In genomic region chr5:143547342-143547741, GRCh38 we compare ENCODE assay signal across 1 cellular context.
TF ChIP-seq lines count a peak whose summit lies in the region.

No MANE protein-coding gene starts in this region.

TF ChIP-seq in HepG2, 621 proteins besides CTCF, POLR2A, EP300 and RAD21 (continued from another document and continues in another):
- TF ChIP-seq, protein P1, sequence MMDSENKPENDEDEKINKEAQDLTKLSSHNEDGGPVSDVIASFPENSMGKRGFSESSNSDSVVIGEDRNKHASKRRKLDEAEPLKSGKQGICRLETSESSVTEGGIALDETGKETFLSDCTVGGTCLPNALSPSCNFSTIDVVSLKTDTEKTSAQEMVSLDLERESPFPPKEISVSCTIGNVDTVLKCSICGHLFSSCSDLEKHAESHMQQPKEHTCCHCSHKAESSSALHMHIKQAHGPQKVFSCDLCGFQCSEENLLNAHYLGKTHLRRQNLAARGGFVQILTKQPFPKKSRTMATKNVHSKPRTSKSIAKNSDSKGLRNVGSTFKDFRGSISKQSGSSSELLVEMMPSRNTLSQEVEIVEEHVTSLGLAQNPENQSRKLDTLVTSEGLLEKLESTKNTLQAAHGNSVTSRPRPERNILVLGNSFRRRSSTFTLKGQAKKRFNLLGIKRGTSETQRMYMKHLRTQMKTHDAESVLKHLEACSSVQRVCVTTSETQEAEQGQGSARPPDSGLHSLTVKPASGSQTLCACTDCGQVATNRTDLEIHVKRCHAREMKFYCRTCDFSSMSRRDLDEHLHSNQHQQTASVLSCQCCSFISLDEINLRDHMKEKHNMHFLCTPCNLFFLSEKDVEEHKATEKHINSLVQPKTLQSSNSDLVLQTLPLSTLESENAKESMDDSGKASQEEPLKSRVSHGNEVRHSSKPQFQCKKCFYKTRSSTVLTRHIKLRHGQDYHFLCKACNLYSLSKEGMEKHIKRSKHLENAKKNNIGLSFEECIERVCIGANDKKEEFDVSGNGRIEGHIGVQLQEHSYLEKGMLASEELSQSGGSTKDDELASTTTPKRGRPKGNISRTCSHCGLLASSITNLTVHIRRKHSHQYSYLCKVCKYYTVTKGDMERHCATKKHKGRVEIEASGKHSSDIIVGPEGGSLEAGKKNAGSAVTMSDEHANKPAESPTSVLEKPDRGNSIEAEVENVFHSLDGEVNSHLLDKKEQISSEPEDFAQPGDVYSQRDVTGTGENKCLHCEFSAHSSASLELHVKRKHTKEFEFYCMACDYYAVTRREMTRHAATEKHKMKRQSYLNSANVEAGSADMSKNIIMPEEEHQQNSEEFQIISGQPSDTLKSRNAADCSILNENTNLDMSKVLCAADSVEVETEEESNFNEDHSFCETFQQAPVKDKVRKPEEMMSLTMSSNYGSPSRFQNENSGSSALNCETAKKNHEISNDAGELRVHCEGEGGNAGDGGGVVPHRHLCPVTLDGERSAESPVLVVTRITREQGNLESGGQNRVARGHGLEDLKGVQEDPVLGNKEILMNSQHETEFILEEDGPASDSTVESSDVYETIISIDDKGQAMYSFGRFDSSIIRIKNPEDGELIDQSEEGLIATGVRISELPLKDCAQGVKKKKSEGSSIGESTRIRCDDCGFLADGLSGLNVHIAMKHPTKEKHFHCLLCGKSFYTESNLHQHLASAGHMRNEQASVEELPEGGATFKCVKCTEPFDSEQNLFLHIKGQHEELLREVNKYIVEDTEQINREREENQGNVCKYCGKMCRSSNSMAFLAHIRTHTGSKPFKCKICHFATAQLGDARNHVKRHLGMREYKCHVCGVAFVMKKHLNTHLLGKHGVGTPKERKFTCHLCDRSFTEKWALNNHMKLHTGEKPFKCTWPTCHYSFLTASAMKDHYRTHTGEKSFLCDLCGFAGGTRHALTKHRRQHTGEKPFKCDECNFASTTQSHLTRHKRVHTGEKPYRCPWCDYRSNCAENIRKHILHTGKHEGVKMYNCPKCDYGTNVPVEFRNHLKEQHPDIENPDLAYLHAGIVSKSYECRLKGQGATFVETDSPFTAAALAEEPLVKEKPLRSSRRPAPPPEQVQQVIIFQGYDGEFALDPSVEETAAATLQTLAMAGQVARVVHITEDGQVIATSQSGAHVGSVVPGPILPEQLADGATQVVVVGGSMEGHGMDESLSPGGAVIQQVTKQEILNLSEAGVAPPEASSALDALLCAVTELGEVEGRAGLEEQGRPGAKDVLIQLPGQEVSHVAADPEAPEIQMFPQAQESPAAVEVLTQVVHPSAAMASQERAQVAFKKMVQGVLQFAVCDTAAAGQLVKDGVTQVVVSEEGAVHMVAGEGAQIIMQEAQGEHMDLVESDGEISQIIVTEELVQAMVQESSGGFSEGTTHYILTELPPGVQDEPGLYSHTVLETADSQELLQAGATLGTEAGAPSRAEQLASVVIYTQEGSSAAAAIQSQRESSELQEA (CRISPR knock-in tag; IDR thresholded peaks at IDR 0.05; ENCODE audit: not compliant biosample characterization), result no peak
- TF ChIP-seq GLMP (CRISPR knock-in tag; IDR thresholded peaks at IDR 0.05; ENCODE audit: borderline replicate concordance) (no peak), RARA (CRISPR knock-in tag; IDR thresholded peaks at IDR 0.05) (peak; percentile 98), SOX5 (CRISPR knock-in tag; IDR thresholded peaks at IDR 0.05; ENCODE audit: borderline replicate concordance) (peak; percentile 99), KLF16 (CRISPR knock-in tag; IDR thresholded peaks at IDR 0.05) (peak in 1 of 2 experiments; percentile 60; a peak in 2 of 4 replicates), ZNF18 (CRISPR knock-in tag; IDR thresholded peaks at IDR 0.05; ENCODE audit: insufficient replicate concordance) (no peak), ZNF12 (CRISPR knock-in tag; IDR thresholded peaks at IDR 0.05) (no peak), FOXC1 (CRISPR knock-in tag; IDR thresholded peaks at IDR 0.05; ENCODE audit: borderline replicate concordance) (no peak), ZNF776 (CRISPR knock-in tag; IDR thresholded peaks at IDR 0.05) (no peak), RAD51 (IDR thresholded peaks at IDR 0.05; ENCODE audit: borderline replicate concordance) (no peak), ZNF720 (CRISPR knock-in tag; IDR thresholded peaks at IDR 0.05) (no peak), ZNF3 (CRISPR knock-in tag; IDR thresholded peaks at IDR 0.05) (no peak), ELF1 (CRISPR knock-in tag; IDR thresholded peaks at IDR 0.05) (no peak), PCBP1 (IDR thresholded peaks at IDR 0.05; ENCODE audit: borderline replicate concordance, low read depth, low read length) (no peak), ZZZ3 (CRISPR knock-in tag; IDR thresholded peaks at IDR 0.05; ENCODE audit: borderline replicate concordance) (no peak), ZNF510 (CRISPR knock-in tag; IDR thresholded peaks at IDR 0.05; ENCODE audit: low read depth) (no peak), SP140L (CRISPR knock-in tag; IDR thresholded peaks at IDR 0.05; ENCODE audit: borderline replicate concordance) (no peak), NFIB (CRISPR knock-in tag; IDR thresholded peaks at IDR 0.05; ENCODE audit: borderline replicate concordance) (no peak), NFE2L2 (IDR thresholded peaks at IDR 0.05; ENCODE audit: low read length) (no peak), ZNF530 (CRISPR knock-in tag; IDR thresholded peaks at IDR 0.05; ENCODE audit: low read depth) (no peak), ZFAT (CRISPR knock-in tag; conservative IDR thresholded peaks at IDR 0.05) (no peak), ZNF570 (CRISPR knock-in tag; IDR thresholded peaks at IDR 0.05; ENCODE audit: borderline replicate concordance) (no peak), HMG20B (CRISPR knock-in tag; conservative IDR thresholded peaks at IDR 0.05) (peak; percentile 98), POGZ (CRISPR knock-in tag; IDR thresholded peaks at IDR 0.05) (peak; percentile 83), EEA1 (CRISPR knock-in tag; IDR thresholded peaks at IDR 0.05; ENCODE audit: borderline replicate concordance) (no peak), CEBPZ (IDR thresholded peaks at IDR 0.05; ENCODE audit: low read length) (no peak), SP4 (CRISPR knock-in tag; IDR thresholded peaks at IDR 0.05) (no peak)
- TF ChIP-seq, protein P2, sequence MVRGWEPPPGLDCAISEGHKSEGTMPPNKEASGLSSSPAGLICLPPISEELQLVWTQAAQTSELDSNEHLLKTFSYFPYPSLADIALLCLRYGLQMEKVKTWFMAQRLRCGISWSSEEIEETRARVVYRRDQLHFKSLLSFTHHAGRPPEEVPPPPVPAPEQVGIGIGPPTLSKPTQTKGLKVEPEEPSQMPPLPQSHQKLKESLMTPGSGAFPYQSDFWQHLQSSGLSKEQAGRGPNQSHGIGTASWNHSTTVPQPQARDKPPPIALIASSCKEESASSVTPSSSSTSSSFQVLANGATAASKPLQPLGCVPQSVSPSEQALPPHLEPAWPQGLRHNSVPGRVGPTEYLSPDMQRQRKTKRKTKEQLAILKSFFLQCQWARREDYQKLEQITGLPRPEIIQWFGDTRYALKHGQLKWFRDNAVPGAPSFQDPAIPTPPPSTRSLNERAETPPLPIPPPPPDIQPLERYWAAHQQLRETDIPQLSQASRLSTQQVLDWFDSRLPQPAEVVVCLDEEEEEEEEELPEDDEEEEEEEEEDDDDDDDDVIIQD (CRISPR knock-in tag; IDR thresholded peaks at IDR 0.05; ENCODE audit: low read depth), result peak; percentile 92
- TF ChIP-seq, protein P3, sequence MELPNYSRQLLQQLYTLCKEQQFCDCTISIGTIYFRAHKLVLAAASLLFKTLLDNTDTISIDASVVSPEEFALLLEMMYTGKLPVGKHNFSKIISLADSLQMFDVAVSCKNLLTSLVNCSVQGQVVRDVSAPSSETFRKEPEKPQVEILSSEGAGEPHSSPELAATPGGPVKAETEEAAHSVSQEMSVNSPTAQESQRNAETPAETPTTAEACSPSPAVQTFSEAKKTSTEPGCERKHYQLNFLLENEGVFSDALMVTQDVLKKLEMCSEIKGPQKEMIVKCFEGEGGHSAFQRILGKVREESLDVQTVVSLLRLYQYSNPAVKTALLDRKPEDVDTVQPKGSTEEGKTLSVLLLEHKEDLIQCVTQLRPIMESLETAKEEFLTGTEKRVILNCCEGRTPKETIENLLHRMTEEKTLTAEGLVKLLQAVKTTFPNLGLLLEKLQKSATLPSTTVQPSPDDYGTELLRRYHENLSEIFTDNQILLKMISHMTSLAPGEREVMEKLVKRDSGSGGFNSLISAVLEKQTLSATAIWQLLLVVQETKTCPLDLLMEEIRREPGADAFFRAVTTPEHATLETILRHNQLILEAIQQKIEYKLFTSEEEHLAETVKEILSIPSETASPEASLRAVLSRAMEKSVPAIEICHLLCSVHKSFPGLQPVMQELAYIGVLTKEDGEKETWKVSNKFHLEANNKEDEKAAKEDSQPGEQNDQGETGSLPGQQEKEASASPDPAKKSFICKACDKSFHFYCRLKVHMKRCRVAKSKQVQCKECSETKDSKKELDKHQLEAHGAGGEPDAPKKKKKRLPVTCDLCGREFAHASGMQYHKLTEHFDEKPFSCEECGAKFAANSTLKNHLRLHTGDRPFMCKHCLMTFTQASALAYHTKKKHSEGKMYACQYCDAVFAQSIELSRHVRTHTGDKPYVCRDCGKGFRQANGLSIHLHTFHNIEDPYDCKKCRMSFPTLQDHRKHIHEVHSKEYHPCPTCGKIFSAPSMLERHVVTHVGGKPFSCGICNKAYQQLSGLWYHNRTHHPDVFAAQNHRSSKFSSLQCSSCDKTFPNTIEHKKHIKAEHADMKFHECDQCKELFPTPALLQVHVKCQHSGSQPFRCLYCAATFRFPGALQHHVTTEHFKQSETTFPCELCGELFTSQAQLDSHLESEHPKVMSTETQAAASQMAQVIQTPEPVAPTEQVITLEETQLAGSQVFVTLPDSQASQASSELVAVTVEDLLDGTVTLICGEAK (IDR thresholded peaks at IDR 0.05), result no peak
- TF ChIP-seq, protein P3 (CRISPR knock-in tag; IDR thresholded peaks at IDR 0.05), result no peak; the same call in 1 of the 2 replicates
